8 cellular contexts compared by ENCODE assay signal in genomic region chr14:76961631-76962302, GRCh38.
DNase-seq lines count a peak whose midpoint lies in the region; ATAC-seq lines count a peak whose summit lies in the region.

No MANE protein-coding gene starts in this region.

- no peaks in the 10 kb centered on the region for H3K36me3 ChIP-seq in ACC112 (ENCODE audit: insufficient read depth, low read length)
- no peaks in the 10 kb centered on the region for H3K36me3 ChIP-seq in mesodermal cell (ENCODE audit: control insufficient read depth, insufficient read depth, low read length)

- H3K27ac Mint-ChIP-seq in effector memory CD8-positive, alpha-beta T cell = peak overlapping the region; percentile 84 to 96

- H3K27ac ChIP-seq in ACC112 (ENCODE audit: low read depth, low read length) (peak overlapping the region; percentile 91), mesodermal cell (ENCODE audit: low read depth, low read length, severe bottlenecking) (peak overlapping the region; percentile 92)

- H3K4me3 Mint-ChIP-seq in effector memory CD8-positive, alpha-beta T cell = peak overlapping the region; percentile 67 to 85

- DNase-seq in NCI-H69 (lab: John Stamatoyannopoulos, UW) = peak; percentile 94
- DNase-seq in activated CD8-positive, alpha-beta memory T cell treated with anti-CD3 and anti-CD28 coated beads for 4 hours (ENCODE audit: low read depth in 2 of 2) = peak; percentile 98 to 99
- DNase-seq in effector memory CD8-positive, alpha-beta T cell = peak; percentile 92 to 96 (median 94)
- peak; percentile 81 for DNase-seq in stimulated activated CD8-positive, alpha-beta memory T cell treated with anti-CD3 and anti-CD28 coated beads, Interleukin-15, amount 100 ng/mL, for 24 hours (ENCODE audit: low read depth)

- H3K79me2 ChIP-seq in ACC112 (ENCODE audit: control insufficient read depth, insufficient read depth, low read length, unreplicated experiment) = no peaks in the 10 kb centered on the region

- H3K4me3 ChIP-seq in ACC112 (ENCODE audit: low read depth, low read length) (peak overlapping the region; percentile 61), mesodermal cell (ENCODE audit: extremely low read depth, insufficient read depth, low read length, poor library complexity, severe bottlenecking) (peak overlapping the region; percentile 14)

- H2AFZ ChIP-seq in ACC112 (ENCODE audit: low read length, unreplicated experiment) = peak overlapping the region; percentile 76

- ATAC-seq in GM18520 (IDR thresholded peaks at IDR 0.05; ENCODE audit: unreplicated experiment) (peak; percentile 65), HG03039 (IDR thresholded peaks at IDR 0.05; ENCODE audit: unreplicated experiment) (peak; percentile 69)
- ATAC-seq in effector memory CD8-positive, alpha-beta T cell (replicated peaks) = peak; percentile 90

- H3K4me1 ChIP-seq in ACC112 (ENCODE audit: control insufficient read depth, insufficient read depth, low read length, unreplicated experiment) (peaks cover 34% of the 10 kb centered on the region), mesodermal cell (ENCODE audit: control insufficient read depth, insufficient read depth, low read length, poor library complexity, severe bottlenecking) (peaks cover 46% of the 10 kb centered on the region)

- H3K4me1 Mint-ChIP-seq in effector memory CD8-positive, alpha-beta T cell (ENCODE audit: low read depth in 2 of 2) = peaks cover 59 to 69% of the 10 kb centered on the region in 2 donors

- 2 to 3% methylated on average over 14 to 24 of the region's 24 CpGs for WGBS in mesodermal cell (ENCODE audit: insufficient coverage in 2 of 2), 2 experiments

- no peaks in the 10 kb centered on the region for H3K27me3 Mint-ChIP-seq in effector memory CD8-positive, alpha-beta T cell

- no peaks in the 10 kb centered on the region for H3K27me3 ChIP-seq in ACC112 (ENCODE audit: insufficient read depth, low read length)

- H3K9me3 Mint-ChIP-seq in effector memory CD8-positive, alpha-beta T cell = no peaks in the 10 kb centered on the region

- H3K36me3 Mint-ChIP-seq in effector memory CD8-positive, alpha-beta T cell (ENCODE audit: insufficient read depth) = peaks cover 24% of the 10 kb centered on the region

- no peaks in the 10 kb centered on the region for H3K9me3 ChIP-seq in mesodermal cell (ENCODE audit: control insufficient read depth, low read length)

Comparison
In these comparisons a context has a peak if more than half of its experiments do, and no peak if none do; other contexts are left out.
1. Peak in every context shown above with its lines: DNase-seq, ATAC-seq, H3K4me3 ChIP-seq and H3K27ac ChIP-seq.